Comparison of ENCODE assay signal across 9 cellular contexts in genomic region chr7:121278120-121279021, GRCh38. TPM values are rescaled to one million over a fixed set of nuclear protein-coding genes. Genes with fewer than 3 reads are reported as not detected.
DNase-seq lines count a peak whose midpoint lies in the region; ATAC-seq lines count a peak whose summit lies in the region.
"Had no signal": no experiment of that assay in that cellular context is flagged by ENCODE, and none has a peak within 500 bp of the region (broad histone marks: within the 10 kb centered on the region; RNA-seq: fewer than 3 reads in every experiment).

No MANE protein-coding gene starts in this region.

- DNase-seq in HCEC 1CT, result peak; percentile 83
- DNase-seq in NCI-H69 (lab: John Stamatoyannopoulos, UW), result peak; percentile 90
- DNase-seq in glomerular visceral epithelial cell (ENCODE audit: extremely low spot score), result peak; percentile 41
- DNase-seq in NOMO-1 (lab: John Stamatoyannopoulos, UW; ENCODE audit: unreplicated experiment in 2 of 2), result no peak
- no peak for DNase-seq in NCI-H1092 (lab: John Stamatoyannopoulos, UW)
- DNase-seq in left colon, result no peak
- DNase-seq in activated naive CD4-positive, alpha-beta T cell treated with Interleukin-2 at 50 U/mL for 16 hours, result no peak
- DNase-seq: heart left ventricle had no signal

- intact Hi-C loops in left colon (cut with DNase I, micrococcal nuclease), result no loop called here

- ATAC-seq in GM18511 (IDR thresholded peaks at IDR 0.05; ENCODE audit: unreplicated experiment) (peak; percentile 99), left colon (no peak)

RNA-seq across cellular contexts. Expression of gene WNT16, which starts 50.4 kb away (rescaled TPM):
- not detected for total RNA-seq in left colon

Comparison
In these comparisons a context has a peak if more than half of its experiments do, and no peak if none do; other contexts are left out.
1. DNase-seq: peak in HCEC 1CT (single experiment), NCI-H69 (single experiment) and glomerular visceral epithelial cell (single experiment); none in NOMO-1 (0 of 2), NCI-H1092 (single experiment), left colon (0 of 2) and activated naive CD4-positive, alpha-beta T cell treated with Interleukin-2 at 50 U/mL for 16 hours (single experiment).